ENCODE assay signal across 12 cellular contexts in genomic region chr9:79630521-79631403, GRCh38. TPM values are rescaled to one million over a fixed set of nuclear protein-coding genes. Genes with fewer than 3 reads are reported as not detected.
DNase-seq lines count a peak whose midpoint lies in the region; ATAC-seq and TF ChIP-seq lines count a peak whose summit lies in the region.
"Had no signal": no experiment of that assay in that cellular context is flagged by ENCODE, and none has a peak within 500 bp of the region (broad histone marks: within the 10 kb centered on the region; RNA-seq: fewer than 3 reads in every experiment).

No MANE protein-coding gene starts in this region.

- ATAC-seq in HG02588 (IDR thresholded peaks at IDR 0.05; ENCODE audit: unreplicated experiment) (peak; percentile 75), HG03565 (IDR thresholded peaks at IDR 0.05; ENCODE audit: unreplicated experiment) (peak; percentile 74)
- peak; percentile 91 for ATAC-seq in stimulated activated naive CD8-positive, alpha-beta T cell treated with anti-CD3 and anti-CD28 coated beads, Interleukin-15, amount 100 ng/mL, for 72 hours
- ATAC-seq: GM23338, left ventricle myocardium superior had no signal

- peak overlapping the region; percentile 19 for H3K27ac Mint-ChIP-seq in activated naive CD4-positive, alpha-beta T cell treated with anti-CD3 and anti-CD28 coated beads for 36 hours
- peak overlapping the region; percentile 85 to 93 for H3K27ac Mint-ChIP-seq in stimulated activated naive CD8-positive, alpha-beta T cell treated with anti-CD3 and anti-CD28 coated beads, Interleukin-15, amount 100 ng/mL, for 72 hours
- H3K27ac Mint-ChIP-seq in HFFc6, result no peak overlapping the region

- no peak for TF ChIP-seq CTCF in HFFc6 (IDR thresholded peaks at IDR 0.05)

- H3K27me3 Mint-ChIP-seq in activated naive CD4-positive, alpha-beta T cell treated with anti-CD3 and anti-CD28 coated beads for 36 hours (ENCODE audit: low read depth), result no peaks in the 10 kb centered on the region
- no peaks in the 10 kb centered on the region for H3K27me3 Mint-ChIP-seq in stimulated activated naive CD8-positive, alpha-beta T cell treated with anti-CD3 and anti-CD28 coated beads, Interleukin-15, amount 100 ng/mL, for 72 hours
- peaks cover 3% of the 10 kb centered on the region; the same call in 1 of the 2 replicates for H3K27me3 Mint-ChIP-seq in HFFc6 (ENCODE audit: insufficient read depth)

- H3K36me3 Mint-ChIP-seq in activated naive CD4-positive, alpha-beta T cell treated with anti-CD3 and anti-CD28 coated beads for 36 hours (ENCODE audit: low read depth), result peaks cover 6% of the 10 kb centered on the region
- peaks cover 53% of the 10 kb centered on the region for H3K36me3 Mint-ChIP-seq in HFFc6 (ENCODE audit: low read depth)

- H3K4me1 Mint-ChIP-seq in activated naive CD4-positive, alpha-beta T cell treated with anti-CD3 and anti-CD28 coated beads for 36 hours (ENCODE audit: low read depth), result peaks cover 48% of the 10 kb centered on the region
- H3K4me1 Mint-ChIP-seq in stimulated activated naive CD8-positive, alpha-beta T cell treated with anti-CD3 and anti-CD28 coated beads, Interleukin-15, amount 100 ng/mL, for 72 hours, result peaks cover 82% of the 10 kb centered on the region
- H3K4me1 Mint-ChIP-seq in HFFc6 (ENCODE audit: low read depth), result peaks cover 76% of the 10 kb centered on the region

- peak overlapping the region; percentile 17 for H3K4me3 Mint-ChIP-seq in activated naive CD4-positive, alpha-beta T cell treated with anti-CD3 and anti-CD28 coated beads for 36 hours
- H3K4me3 Mint-ChIP-seq in stimulated activated naive CD8-positive, alpha-beta T cell treated with anti-CD3 and anti-CD28 coated beads, Interleukin-15, amount 100 ng/mL, for 72 hours, result peak overlapping the region; percentile 59 to 80
- H3K4me3 Mint-ChIP-seq in HFFc6, result no peak overlapping the region
- H3K4me3 Mint-ChIP-seq: GM23338 had no signal

- DNase-seq in activated naive CD4-positive, alpha-beta T cell treated with anti-CD3 and anti-CD28 coated beads for 36 hours, result no peak
- no peak for DNase-seq in activated naive CD4-positive, alpha-beta T cell treated with anti-CD3 and anti-CD28 coated beads, Interleukin-2, amount 50 U/mL, for 16 hours
- peak in 1 of 2 donors; percentile 21 for DNase-seq in stimulated activated naive CD8-positive, alpha-beta T cell treated with anti-CD3 and anti-CD28 coated beads, Interleukin-15, amount 100 ng/mL, for 72 hours
- no peak for DNase-seq in NCI-H187 treated with DMSO at 0.1 percent for 48 hours (lab: John Stamatoyannopoulos, UW)
- DNase-seq in HFFc6, result no peak
- DNase-seq in NCI-H1092 treated with DMSO at 0.1 percent for 48 hours (lab: John Stamatoyannopoulos, UW), result no peak
- DNase-seq: KBM-7, left ventricle myocardium superior, NCI-H82 had no signal

- intact Hi-C loops in activated naive CD4-positive, alpha-beta T cell treated with anti-CD3 and anti-CD28 coated beads for 36 hours (cut with micrococcal nuclease), result no loop called here

- CTCF ChIA-PET in activated naive CD4-positive, alpha-beta T cell treated with anti-CD3 and anti-CD28 coated beads for 36 hours (lab: Charles Lee), result no interaction called here

- no peaks in the 10 kb centered on the region for H3K9me3 Mint-ChIP-seq in activated naive CD4-positive, alpha-beta T cell treated with anti-CD3 and anti-CD28 coated beads for 36 hours
- no peaks in the 10 kb centered on the region for H3K9me3 Mint-ChIP-seq in stimulated activated naive CD8-positive, alpha-beta T cell treated with anti-CD3 and anti-CD28 coated beads, Interleukin-15, amount 100 ng/mL, for 72 hours
- H3K9me3 Mint-ChIP-seq in HFFc6, result no peaks in the 10 kb centered on the region
- H3K9me3 Mint-ChIP-seq: GM23338 had no signal

RNA-seq across cellular contexts. Expression of gene TLE4, which starts 59.0 kb away (rescaled TPM):
- total RNA-seq in activated naive CD4-positive, alpha-beta T cell treated with anti-CD3 and anti-CD28 coated beads for 36 hours, result 10 to 100 TPM; 11.2 to 13.1 TPM
- 100 to 1,000 TPM; 126 to 186 (median 139) TPM for total RNA-seq in HFFc6 (2021; fragmentation: NEBNext Ultra II Directional; extraction: Animal tissue kit (Norgen Biotek cat#: 25700))

Comparison
In these comparisons a context has a peak if more than half of its experiments do, and no peak if none do; other contexts are left out.
1. RNA of gene TLE4, which starts 59.0 kb away (total RNA-seq): 126 to 186 TPM in HFFc6; 11.2 to 13.1 TPM in activated naive CD4-positive, alpha-beta T cell treated with anti-CD3 and anti-CD28 coated beads for 36 hours; every median in the first group is over 4 times any median in the second.
2. Peak in every context shown above with its lines, with median percentiles within 50 percentile points of each other: ATAC-seq.